In genomic region chr6:127765949-127766348, GRCh38 we compare ENCODE assay signal across 24 cellular contexts.
"Had no signal": no experiment of that assay in that cellular context is flagged by ENCODE, and none has a peak within 500 bp of the region (broad histone marks: within the 10 kb centered on the region; RNA-seq: fewer than 3 reads in every experiment).

No MANE protein-coding gene starts in this region.

- H3K9me3 ChIP-seq: esophagus squamous epithelium, gastrocnemius medialis, lower lobe of right lung, mucosa of descending colon had no signal

- ATAC-seq: effector memory CD8-positive, alpha-beta T cell; esophagus mucosa; gastrocnemius medialis; heart right ventricle; left cardiac atrium; left lung; left ventricle myocardium superior; lower lobe of right lung; mucosa of descending colon had no signal

- H3K27me3 Mint-ChIP-seq: effector memory CD8-positive, alpha-beta T cell; naive B cell; naive thymus-derived CD8-positive, alpha-beta T cell had no signal

- H3K4me1 ChIP-seq: esophagus squamous epithelium, gastrocnemius medialis, heart right ventricle, left lung, lower lobe of right lung had no signal

- DNase-seq: dermis blood vessel endothelial cell; effector CD8-positive, alpha-beta T cell; effector memory CD8-positive, alpha-beta T cell; endodermal cell; erythroblast; esophagus squamous epithelium; foreskin melanocyte; gastrocnemius medialis; glutamatergic neuron; head of caudate nucleus; heart right ventricle; hippocampal formation; left cardiac atrium; left lung; left ventricle myocardium superior; lower lobe of right lung; mesenchymal stem cell; mucosa of descending colon; naive B cell; naive thymus-derived CD8-positive, alpha-beta T cell had no signal

- H3K27ac Mint-ChIP-seq: endodermal cell, mesothelial cell of epicardium, naive B cell had no signal

- H3K4me1 Mint-ChIP-seq: naive B cell had no signal

- H3K9me3 Mint-ChIP-seq: effector memory CD8-positive, alpha-beta T cell had no signal

- H3K36me3 ChIP-seq: esophagus squamous epithelium, gastrocnemius medialis, heart right ventricle, left lung, lower lobe of right lung had no signal

- H3K27ac ChIP-seq: coronary artery, epithelial cell of prostate, esophagus squamous epithelium, gastrocnemius medialis, heart right ventricle, left lung, lower lobe of right lung had no signal

- H3K27me3 ChIP-seq: esophagus squamous epithelium, gastrocnemius medialis, heart right ventricle, left lung had no signal

- H3K4me3 Mint-ChIP-seq: endodermal cell, mesothelial cell of epicardium, naive B cell had no signal

- H3K36me3 Mint-ChIP-seq: mesothelial cell of epicardium, naive B cell had no signal

- H3K4me3 ChIP-seq: coronary artery, esophagus squamous epithelium, gastrocnemius medialis, heart right ventricle, left lung, lower lobe of right lung, mucosa of descending colon had no signal
